ENCODE assay signal across 20 cellular contexts in the genomic region with DNA sequence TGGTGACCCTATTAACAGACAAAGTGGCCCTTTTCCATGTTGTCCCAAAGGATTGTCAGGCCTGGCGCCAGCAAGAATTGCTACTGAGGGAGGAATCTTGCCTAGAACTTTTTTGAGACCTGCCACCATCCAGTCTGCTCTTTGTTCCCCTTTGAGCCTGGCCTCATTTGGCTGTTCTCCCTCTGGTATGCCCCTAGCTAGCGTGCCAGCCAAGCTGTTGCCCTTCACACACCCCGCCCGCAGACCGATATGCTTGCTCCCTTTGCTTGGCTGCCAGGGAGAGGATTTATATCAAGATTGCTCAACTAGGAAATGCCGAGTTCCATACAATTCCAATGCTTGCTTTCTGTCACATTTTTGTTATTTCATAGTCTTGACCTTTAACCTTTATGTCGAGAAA. TPM values are rescaled to one million over a fixed set of nuclear protein-coding genes. Genes with fewer than 3 reads are reported as not detected.
DNase-seq lines count a peak whose midpoint lies in the region; ATAC-seq, FAIRE-seq and TF ChIP-seq lines count a peak whose summit lies in the region.
"Had no signal": no experiment of that assay in that cellular context is flagged by ENCODE, and none has a peak within 500 bp of the region (broad histone marks: within the 10 kb centered on the region; RNA-seq: fewer than 3 reads in every experiment).

No MANE protein-coding gene starts in this region.

- H3K36me3 ChIP-seq in heart left ventricle (no peaks in the 10 kb centered on the region), left ventricle myocardium inferior (no peaks in the 10 kb centered on the region), pancreas (no peaks in the 10 kb centered on the region)
- H3K36me3 ChIP-seq: BE2C, HAP-1 had no signal

- ATAC-seq in heart left ventricle (peak in 3 of 4 donors; percentile 77 to 83 (median 82)), left ventricle myocardium superior (peak; percentile 76), pancreas (peak; percentile 62 to 82 (median 79)), HG02885 (IDR thresholded peaks at IDR 0.05; ENCODE audit: poor library complexity, unreplicated experiment) (no peak), HG03045 (IDR thresholded peaks at IDR 0.05; ENCODE audit: unreplicated experiment) (no peak)
- ATAC-seq: GM12878 had no signal

- H3K27ac ChIP-seq in heart left ventricle: no peak overlapping the region
- H3K27ac ChIP-seq in left ventricle myocardium inferior (replicated peaks): no peak overlapping the region
- H3K27ac ChIP-seq in pancreas: peak overlapping the region in 1 of 4 donors; percentile 9
- H3K27ac ChIP-seq: HL-60 had no signal

- no peak for TF ChIP-seq POLR2A in heart left ventricle (IDR thresholded peaks at IDR 0.05)

- no peaks in the 10 kb centered on the region for H3K4me1 ChIP-seq in heart left ventricle
- no peaks in the 10 kb centered on the region for H3K4me1 ChIP-seq in left ventricle myocardium inferior
- H3K4me1 ChIP-seq in pancreas: peaks cover 0 to 6% (median 5%) of the 10 kb centered on the region in 3 donors
- H3K4me1 ChIP-seq: BE2C, HAP-1 had no signal

- H3K4me3 ChIP-seq in heart left ventricle: no peak overlapping the region
- H3K4me3 ChIP-seq in left ventricle myocardium inferior: no peak overlapping the region
- no peak overlapping the region for H3K4me3 ChIP-seq in pancreas
- H3K4me3 ChIP-seq: GM12878, HAP-1 had no signal

- intact Hi-C loops in heart left ventricle (cut with DNase I) (no loop called here), left ventricle myocardium inferior (cut with micrococcal nuclease) (no loop called here), left ventricle myocardium superior (cut with micrococcal nuclease) (no loop called here), pancreas (cut with DNase I) (no loop called here)

- no peak for FAIRE-seq in pancreas (lab: Jason Lieb, UNC)
- FAIRE-seq: GM12878, GM19239 had no signal

- DNase-seq in heart left ventricle: peak in 2 of 5 donors; percentile 17 to 41
- no peak for DNase-seq in left ventricle myocardium inferior
- DNase-seq in left ventricle myocardium superior: peak; percentile 10
- DNase-seq in pancreas: peak in 4 of 6 donors; percentile 33 to 71 (median 58)
- DNase-seq: ACHN; BE2C; CD4-positive, CD25-positive, alpha-beta regulatory T cell; CD8-positive, alpha-beta memory T cell; COR-L47; DMS 273 treated with DMSO at 0.1 percent for 48 hours; DMS53; DND-41; EL had no signal

- H3K27me3 ChIP-seq in heart left ventricle: peaks cover 0 to 24% (median 0%) of the 10 kb centered on the region in 9 donors
- H3K27me3 ChIP-seq in left ventricle myocardium inferior (ENCODE audit: low read depth): no peaks in the 10 kb centered on the region
- H3K27me3 ChIP-seq in pancreas: no peaks in the 10 kb centered on the region
- H3K27me3 ChIP-seq: BE2C had no signal

- TF ChIP-seq CTCF in heart left ventricle (IDR thresholded peaks at IDR 0.05): no peak
- TF ChIP-seq CTCF in left ventricle myocardium inferior (IDR thresholded peaks at IDR 0.05; ENCODE audit: borderline replicate concordance): no peak
- TF ChIP-seq CTCF in pancreas (IDR thresholded peaks at IDR 0.05): no peak

- H3K9me3 ChIP-seq in heart left ventricle (no peaks in the 10 kb centered on the region), left ventricle myocardium inferior (replicated peaks) (no peaks in the 10 kb centered on the region), pancreas (no peaks in the 10 kb centered on the region)
- H3K9me3 ChIP-seq: BE2C, HAP-1 had no signal

- WGBS in heart left ventricle, 4 donors: 68 to 84% (median 74%) methylated on average over 7 of the region's 7 CpGs
- 38 to 40% methylated on average over 7 of the region's 7 CpGs for WGBS in pancreas, 2 donors

RNA-seq across cellular contexts. Expression of gene IGSF1, which starts 24.4 kb away (rescaled TPM):
- 1 to 10 TPM; 1.1 to 8.4 (median 3.1) TPM for total RNA-seq in heart left ventricle
- polyA plus RNA-seq in heart left ventricle: under 1 TPM; 0.12 to 0.65 TPM
- 2.4 TPM for total RNA-seq in left ventricle myocardium inferior
- total RNA-seq in left ventricle myocardium superior: 2.6 TPM
- total RNA-seq in pancreas: 1 to 10 TPM in 3 of 6 donors, under 1 TPM in 3; 0.38 to 2.0 (median 1.2) TPM
- 1 to 10 TPM in 1 of 2 donors, under 1 TPM in 1; 0.38 to 1.5 TPM for polyA plus RNA-seq in pancreas
- total RNA-seq: A172; CD4-positive, CD25-positive, alpha-beta regulatory T cell; CD8-positive, alpha-beta memory T cell had no signal
- polyA plus RNA-seq: CD4-positive, CD25-positive, alpha-beta regulatory T cell; CD8-positive, alpha-beta memory T cell had no signal

Comparison
In these comparisons a context has a peak if more than half of its experiments do, and no peak if none do; other contexts are left out.
1. ATAC-seq: peak in heart left ventricle (3 of 4), left ventricle myocardium superior (single experiment) and pancreas (4 of 4); none in HG02885 (single experiment) and HG03045 (single experiment).